ENCODE assay signal across 8 cellular contexts in the genomic region with DNA sequence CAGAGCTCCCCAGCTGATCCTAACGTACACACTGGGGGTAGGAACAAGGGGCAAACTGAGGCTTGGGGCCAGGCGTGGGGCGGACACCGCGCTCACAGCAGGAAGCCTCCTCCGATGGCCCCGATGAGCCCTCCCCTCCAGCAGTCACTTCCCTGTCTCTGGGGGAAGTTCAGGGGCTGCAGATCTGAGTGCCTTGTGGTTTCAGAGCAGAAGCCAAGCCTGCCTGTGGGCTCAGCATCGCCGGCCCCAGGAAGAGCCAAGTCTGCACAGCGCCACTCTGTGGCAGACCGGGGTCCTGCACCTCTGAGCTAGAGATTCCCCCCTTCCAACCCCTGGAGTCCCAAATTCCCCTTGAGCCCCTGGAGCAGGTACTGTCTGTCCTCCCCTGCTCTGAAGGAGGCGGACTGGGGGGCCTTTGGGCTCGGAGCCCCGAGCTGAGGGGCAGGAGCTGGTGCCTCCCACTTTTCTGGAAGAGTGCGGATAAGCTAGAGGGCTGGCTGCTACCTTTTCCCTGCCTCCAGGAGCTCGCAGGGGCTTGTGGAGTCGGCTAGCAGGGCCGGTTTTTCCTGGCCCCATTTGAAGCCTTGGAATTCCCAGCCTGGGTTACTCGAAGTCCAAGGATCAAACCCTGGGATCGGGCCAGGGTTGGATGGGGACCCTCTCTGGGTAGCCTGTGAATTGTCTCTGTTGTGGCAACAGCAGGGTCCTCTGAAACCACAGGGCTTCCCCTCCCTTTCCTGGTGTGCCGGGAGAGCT. TPM values are rescaled to one million over a fixed set of nuclear protein-coding genes. Genes with fewer than 3 reads are reported as not detected.
DNase-seq lines count a peak whose midpoint lies in the region; ATAC-seq, FAIRE-seq and TF ChIP-seq lines count a peak whose summit lies in the region.

No MANE protein-coding gene starts in this region.

- no peaks in the 10 kb centered on the region for H3K9me3 Mint-ChIP-seq in activated T-helper 2 cell treated with anti-CD3 and anti-CD28 coated beads, Interferon-gamma antibody, Interleukin-2, Interleukin-4, amounts not matched to agents 10 μg/mL and 5 μg/mL and 100 μg/mL, durations not matched to agents 14 hours and 24 hours and 36 hours
- no peaks in the 10 kb centered on the region for H3K9me3 Mint-ChIP-seq in neural crest cell
- no peaks in the 10 kb centered on the region for H3K9me3 Mint-ChIP-seq in stimulated activated naive CD8-positive, alpha-beta T cell treated with anti-CD3 and anti-CD28 coated beads, Interleukin-15, amount 100 ng/mL, for 72 hours

- H3K27ac Mint-ChIP-seq in activated T-helper 2 cell treated with anti-CD3 and anti-CD28 coated beads, Interferon-gamma antibody, Interleukin-2, Interleukin-4, amounts not matched to agents 10 μg/mL and 5 μg/mL and 100 μg/mL, durations not matched to agents 14 hours and 24 hours and 36 hours: peak overlapping the region; percentile 17
- H3K27ac Mint-ChIP-seq in neural crest cell (ENCODE audit: unreplicated experiment): no peak overlapping the region
- peak overlapping the region; percentile 2 to 33 for H3K27ac Mint-ChIP-seq in stimulated activated naive CD8-positive, alpha-beta T cell treated with anti-CD3 and anti-CD28 coated beads, Interleukin-15, amount 100 ng/mL, for 72 hours

- no peak overlapping the region for H3K4me3 ChIP-seq in fibroblast of pulmonary artery (replicated peaks; ENCODE audit: low read depth, low read length)

- H3K27me3 Mint-ChIP-seq in activated T-helper 2 cell treated with anti-CD3 and anti-CD28 coated beads, Interferon-gamma antibody, Interleukin-2, Interleukin-4, amounts not matched to agents 10 μg/mL and 5 μg/mL and 100 μg/mL, durations not matched to agents 14 hours and 24 hours and 36 hours (ENCODE audit: low read depth): no peaks in the 10 kb centered on the region
- H3K27me3 Mint-ChIP-seq in neural crest cell (ENCODE audit: low read depth): peaks cover 52% of the 10 kb centered on the region
- H3K27me3 Mint-ChIP-seq in stimulated activated naive CD8-positive, alpha-beta T cell treated with anti-CD3 and anti-CD28 coated beads, Interleukin-15, amount 100 ng/mL, for 72 hours: no peaks in the 10 kb centered on the region

- DNase-seq in GM12892 (ENCODE audit: insufficient read length) (peak; percentile 93), RPMI8226 (peak; percentile 87), fibroblast of pulmonary artery (ENCODE audit: low read depth) (peak; percentile 78), neural crest cell (ENCODE audit: low read depth, low spot score) (peak; percentile 90)
- DNase-seq in activated T-helper 2 cell treated with anti-CD3 and anti-CD28 coated beads, Interferon-gamma antibody, Interleukin-2, Interleukin-4, amounts not matched to agents 10 μg/mL and 5 μg/mL and 100 μg/mL, durations not matched to agents 14 hours and 24 hours and 36 hours (ENCODE audit: low spot score): peak; percentile 72
- peak; percentile 82 to 89 for DNase-seq in stimulated activated naive CD8-positive, alpha-beta T cell treated with anti-CD3 and anti-CD28 coated beads, Interleukin-15, amount 100 ng/mL, for 72 hours

- no peak for TF ChIP-seq POLR2A in GM12892 (IDR thresholded peaks at IDR 0.05; ENCODE audit: low read depth, low read length)

- peak; percentile 37 for ATAC-seq in HG03354 (IDR thresholded peaks at IDR 0.05; ENCODE audit: poor library complexity, severe bottlenecking, unreplicated experiment)
- peak; percentile 69 for ATAC-seq in stimulated activated naive CD8-positive, alpha-beta T cell treated with anti-CD3 and anti-CD28 coated beads, Interleukin-15, amount 100 ng/mL, for 72 hours

- H3K4me1 Mint-ChIP-seq in activated T-helper 2 cell treated with anti-CD3 and anti-CD28 coated beads, Interferon-gamma antibody, Interleukin-2, Interleukin-4, amounts not matched to agents 10 μg/mL and 5 μg/mL and 100 μg/mL, durations not matched to agents 14 hours and 24 hours and 36 hours (ENCODE audit: low read depth): peaks cover 19% of the 10 kb centered on the region
- peaks cover 18% of the 10 kb centered on the region for H3K4me1 Mint-ChIP-seq in neural crest cell
- H3K4me1 Mint-ChIP-seq in stimulated activated naive CD8-positive, alpha-beta T cell treated with anti-CD3 and anti-CD28 coated beads, Interleukin-15, amount 100 ng/mL, for 72 hours: peaks cover 53% of the 10 kb centered on the region

- peak overlapping the region; percentile 99 for H3K27ac ChIP-seq in 22Rv1

- TF ChIP-seq CTCF in 22Rv1 (IDR thresholded peaks at IDR 0.05): peak; percentile 90
- peak; percentile 97 for TF ChIP-seq CTCF in fibroblast of pulmonary artery (IDR thresholded peaks at IDR 0.05; ENCODE audit: low read length, missing control alignments)
- peak; percentile 96 for TF ChIP-seq CTCF in neural crest cell (conservative IDR thresholded peaks at IDR 0.05)

- intact Hi-C loops in activated T-helper 2 cell treated with anti-CD3 and anti-CD28 coated beads, Interferon-gamma antibody, Interleukin-2, Interleukin-4, amounts not matched to agents 10 μg/mL and 5 μg/mL and 100 μg/mL, durations not matched to agents 14 hours and 24 hours and 36 hours (cut with micrococcal nuclease): no loop called here

- FAIRE-seq in GM12892 (lab: Jason Lieb, UNC): peak; percentile 99

- H3K4me3 Mint-ChIP-seq in activated T-helper 2 cell treated with anti-CD3 and anti-CD28 coated beads, Interferon-gamma antibody, Interleukin-2, Interleukin-4, amounts not matched to agents 10 μg/mL and 5 μg/mL and 100 μg/mL, durations not matched to agents 14 hours and 24 hours and 36 hours (ENCODE audit: low read depth): peak overlapping the region; percentile 64
- peak overlapping the region; percentile 86 for H3K4me3 Mint-ChIP-seq in neural crest cell
- H3K4me3 Mint-ChIP-seq in stimulated activated naive CD8-positive, alpha-beta T cell treated with anti-CD3 and anti-CD28 coated beads, Interleukin-15, amount 100 ng/mL, for 72 hours: peak overlapping the region; percentile 85

- H3K36me3 Mint-ChIP-seq in activated T-helper 2 cell treated with anti-CD3 and anti-CD28 coated beads, Interferon-gamma antibody, Interleukin-2, Interleukin-4, amounts not matched to agents 10 μg/mL and 5 μg/mL and 100 μg/mL, durations not matched to agents 14 hours and 24 hours and 36 hours (ENCODE audit: low read depth): peaks cover 8% of the 10 kb centered on the region
- H3K36me3 Mint-ChIP-seq in neural crest cell (ENCODE audit: low read depth): no peaks in the 10 kb centered on the region

RNA-seq across cellular contexts. Expression of gene GSE1, which starts 2.9 kb away (rescaled TPM):
- polyA plus RNA-seq in GM12892 (2012; ENCODE audit: missing spikeins): 18.8 TPM
- total RNA-seq in activated T-helper 2 cell treated with anti-CD3 and anti-CD28 coated beads, Interferon-gamma antibody, Interleukin-2, Interleukin-4, amounts not matched to agents 10 μg/mL and 5 μg/mL and 100 μg/mL, durations not matched to agents 14 hours and 24 hours and 36 hours: 37.2 and 39.4 TPM in 2 replicates
- 26.7 and 27.3 TPM in 2 replicates for total RNA-seq in neural crest cell
